Comparison of ENCODE assay signal across 8 cellular contexts in the genomic region with DNA sequence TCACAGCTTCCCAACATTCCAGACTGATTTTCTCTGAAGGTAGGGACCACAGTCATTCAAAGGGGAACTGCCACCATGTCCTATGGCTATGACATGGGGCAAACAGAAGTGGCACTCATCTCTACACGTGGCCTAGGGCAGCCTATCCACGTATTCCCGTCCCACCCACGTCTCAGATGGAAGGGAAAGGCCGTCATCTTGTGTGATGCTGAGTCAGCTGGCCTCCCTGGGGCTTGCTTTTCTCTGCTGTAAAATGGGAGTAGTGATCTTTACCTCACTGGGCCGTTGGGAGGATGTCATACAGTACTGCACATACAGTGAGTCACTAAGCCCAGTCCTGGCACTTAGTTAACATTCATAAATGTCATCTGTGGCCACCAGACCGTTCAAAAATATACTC.
DNase-seq lines count a peak whose midpoint lies in the region; TF ChIP-seq lines count a peak whose summit lies in the region.

No MANE protein-coding gene starts in this region.

- H3K27me3 Mint-ChIP-seq in progenitor cell of endocrine pancreas, result no peaks in the 10 kb centered on the region

- CTCF ChIA-PET in AG04450 (lab: Charles Lee) (no interaction called here), OCI-LY7 (lab: Charles Lee; ENCODE audit: unreplicated experiment) (no interaction called here)

- peaks cover 100% of the 10 kb centered on the region for H3K79me2 ChIP-seq in OCI-LY7 (ENCODE audit: insufficient read depth, low read depth, low read length)
- peaks cover 65% of the 10 kb centered on the region for H3K79me2 ChIP-seq in osteoblast (ENCODE audit: insufficient read depth, low read length)

- H3K27ac ChIP-seq in AG04450 (ENCODE audit: low read depth, low read length), result peak overlapping the region; percentile 11
- H3K27ac ChIP-seq in OCI-LY7 (ENCODE audit: low read depth, low read length, poor library complexity, severe bottlenecking), result peak overlapping the region; percentile 98
- H3K27ac ChIP-seq in osteoblast (ENCODE audit: low read depth, low read length), result peak overlapping the region; percentile 95

- H3K4me1 ChIP-seq in OCI-LY7 (ENCODE audit: insufficient read depth, low read length, poor library complexity, severe bottlenecking) (peaks cover 99% of the 10 kb centered on the region), osteoblast (ENCODE audit: insufficient read depth, low read length) (peaks cover 22% of the 10 kb centered on the region)

- no peak for DNase-seq in AG04450 (ENCODE audit: low read depth, low spot score)
- no peak for DNase-seq in OCI-LY7 (ENCODE audit: low spot score)
- DNase-seq in activated naive CD4-positive, alpha-beta T cell treated with anti-CD3 and anti-CD28 coated beads, Interleukin-2, amount 50 U/mL, for 16 hours, result peak; percentile 49
- DNase-seq in osteoblast (ENCODE audit: insufficient read length, low spot score, missing footprints), result peak; percentile 52
- no peak for DNase-seq in DMS 273 treated with DMSO at 0.1 percent for 48 hours (lab: John Stamatoyannopoulos, UW)
- no peak for DNase-seq in progenitor cell of endocrine pancreas (ENCODE audit: low spot score, unreplicated experiment)
- no peak for DNase-seq in Kasumi-1 (lab: John Stamatoyannopoulos, UW)
- no peak for DNase-seq in medulla oblongata (ENCODE audit: extremely low spot score)

- H3K4me3 ChIP-seq in AG04450 (ENCODE audit: low read depth, low read length) (no peak overlapping the region), OCI-LY7 (ENCODE audit: low read depth, low read length, poor library complexity, severe bottlenecking) (peak overlapping the region; percentile 76), osteoblast (ENCODE audit: insufficient read depth, low read length) (no peak overlapping the region)

- H2AFZ ChIP-seq in OCI-LY7 (ENCODE audit: low read length), result no peak overlapping the region
- no peak overlapping the region for H2AFZ ChIP-seq in osteoblast (ENCODE audit: low read length)

- peaks cover 14% of the 10 kb centered on the region for H3K9me3 Mint-ChIP-seq in progenitor cell of endocrine pancreas (ENCODE audit: low read depth)

- peak overlapping the region; percentile 100 for H3K4me2 ChIP-seq in OCI-LY7 (ENCODE audit: low read length)
- H3K4me2 ChIP-seq in osteoblast (ENCODE audit: insufficient read depth, low read length), result peak overlapping the region; percentile 60

- H3K36me3 ChIP-seq in OCI-LY7 (ENCODE audit: insufficient read depth, low read length) (peaks cover 85% of the 10 kb centered on the region), osteoblast (ENCODE audit: insufficient read depth, low read length) (no peaks in the 10 kb centered on the region)

- H4K20me1 ChIP-seq in OCI-LY7 (ENCODE audit: insufficient read depth, low read length) (peaks cover 29% of the 10 kb centered on the region; the same call in 1 of the 2 replicates), osteoblast (ENCODE audit: insufficient read depth, low read length) (peaks cover 28% of the 10 kb centered on the region)

- H3K36me3 Mint-ChIP-seq in progenitor cell of endocrine pancreas (ENCODE audit: insufficient read depth), result peaks cover 11% of the 10 kb centered on the region

- POLR2A ChIA-PET in AG04450 (lab: Yijun Ruan, JAX) (interaction anchor here (1.8 kb wide), 1 partner anchor 10 kb away, joined by 13 read pairs; no protein-coding TSS in a partner anchor), OCI-LY7 (lab: Charles Lee) (interaction anchor here (0.7 to 0.9 kb wide), 2 partner anchors 58 to 411 kb away, joined by 3 read pairs; no protein-coding TSS in a partner anchor)

- intact Hi-C loops in OCI-LY7 (cut with micrococcal nuclease; ENCODE audit: unreplicated experiment), result no loop called here

- no peak overlapping the region for H3K27ac Mint-ChIP-seq in progenitor cell of endocrine pancreas

- H3K9me3 ChIP-seq in AG04450 (ENCODE audit: control insufficient read depth, insufficient read depth, low read length) (no peaks in the 10 kb centered on the region), OCI-LY7 (ENCODE audit: low read length) (no peaks in the 10 kb centered on the region), osteoblast (ENCODE audit: low read depth, low read length) (no peaks in the 10 kb centered on the region)

- H3K4me3 Mint-ChIP-seq in progenitor cell of endocrine pancreas (ENCODE audit: low read depth), result no peak overlapping the region

- TF ChIP-seq CTCF in AG04450 (IDR thresholded peaks at IDR 0.05; ENCODE audit: low read depth, low read length), result no peak
- TF ChIP-seq CTCF in OCI-LY7 (conservative IDR thresholded peaks at IDR 0.05; ENCODE audit: low read length), result no peak
- TF ChIP-seq CTCF in osteoblast (IDR thresholded peaks at IDR 0.05; ENCODE audit: extremely low read depth, low read depth, low read length), result no peak
- TF ChIP-seq CTCF in progenitor cell of endocrine pancreas (IDR thresholded peaks at IDR 0.05; ENCODE audit: unreplicated experiment), result no peak

- H3K4me1 Mint-ChIP-seq in progenitor cell of endocrine pancreas (ENCODE audit: low read depth), result peaks cover 13% of the 10 kb centered on the region

- H3K9me2 ChIP-seq in OCI-LY7 (ENCODE audit: insufficient read depth, low read length), result no peaks in the 10 kb centered on the region

- BruUV-seq in OCI-LY7 (replicated peaks; lab: Mats Ljungman, UMichigan), result no TSS peak

- H3K27me3 ChIP-seq in AG04450 (ENCODE audit: control insufficient read depth, insufficient read depth, low read length) (peaks cover 11% of the 10 kb centered on the region), osteoblast (ENCODE audit: insufficient read depth, low read length) (no peaks in the 10 kb centered on the region)

Comparison
In these comparisons a context has a peak if more than half of its experiments do, and no peak if none do; other contexts are left out.
1. DNase-seq: peak in activated naive CD4-positive, alpha-beta T cell treated with anti-CD3 and anti-CD28 coated beads, Interleukin-2, amount 50 U/mL, for 16 hours (single experiment) and osteoblast (single experiment); none in AG04450 (single experiment), OCI-LY7 (single experiment), DMS 273 treated with DMSO at 0.1 percent for 48 hours (single experiment), progenitor cell of endocrine pancreas (single experiment), Kasumi-1 (0 of 2) and medulla oblongata (single experiment).
2. H3K27ac ChIP-seq: peak in every context shown above with its lines; median percentile 98 in OCI-LY7; 95 in osteoblast; 11 in AG04450.